Comparison of ENCODE assay signal across 15 cellular contexts in the genomic region with DNA sequence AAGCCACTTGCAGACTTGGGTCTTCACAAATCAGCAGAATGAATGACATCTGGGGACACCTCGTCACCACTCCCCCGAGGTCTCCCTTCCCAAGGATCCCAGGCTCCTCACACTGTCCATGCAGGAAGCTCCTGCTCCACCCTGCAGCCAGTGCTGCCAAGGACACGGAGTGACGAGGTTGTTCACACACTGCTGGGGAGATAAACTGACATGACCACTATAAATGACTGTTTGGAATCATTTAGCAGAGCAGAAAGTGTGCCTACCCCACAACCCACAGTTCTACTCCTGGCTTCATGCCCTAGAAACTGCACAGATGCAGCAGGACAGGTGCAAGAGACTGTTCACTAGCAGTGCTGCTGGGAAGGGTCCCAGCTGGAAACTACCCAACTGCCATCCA. TPM values are rescaled to one million over a fixed set of nuclear protein-coding genes. Genes with fewer than 3 reads are reported as not detected.
"Had no signal": no experiment of that assay in that cellular context is flagged by ENCODE, and none has a peak within 500 bp of the region (broad histone marks: within the 10 kb centered on the region; RNA-seq: fewer than 3 reads in every experiment).

No MANE protein-coding gene starts in this region.

- ATAC-seq: foreskin keratinocyte, left lung had no signal

- DNase-seq: activated CD4-positive, alpha-beta memory T cell treated with anti-CD3 and anti-CD28 coated beads for 36 hours; activated CD4-positive, CD25-positive, alpha-beta regulatory T cell treated with anti-CD3 and anti-CD28 coated beads, Interleukin-2, amount 50 U/mL, for 72 hours; activated gamma-delta T cell; activated T-cell treated with anti-CD3 and anti-CD28 coated beads, Interleukin-2, amount 50 U/mL, for 48 hours; aorta; colonic mucosa; foreskin keratinocyte; left lung; mesendoderm; stomach had no signal

RNA-seq across cellular contexts. Expression of a gene that starts 19.7 kb away (rescaled TPM):
- total RNA-seq: activated CD4-positive, alpha-beta memory T cell treated with anti-CD3 and anti-CD28 coated beads for 36 hours; aorta; colonic mucosa; foreskin keratinocyte; osteoblast; skeletal muscle tissue; vagina had no signal
- polyA plus RNA-seq: foreskin keratinocyte, neural cell had no signal

RNA-seq across cellular contexts. Expression of a gene that starts 36.1 kb away (rescaled TPM):
- total RNA-seq: foreskin keratinocyte, thoracic aorta had no signal
- polyA plus RNA-seq: foreskin keratinocyte, neural cell had no signal
